21 cellular contexts compared by ENCODE assay signal in genomic region chr7:95847061-95847460, GRCh38.
A peak's percentile ranks its signal among the peaks of the same experiment; 100 is the strongest.
DNase-seq lines count a peak whose midpoint lies in the region; ATAC-seq, FAIRE-seq and TF ChIP-seq lines count a peak whose summit lies in the region.
"Had no signal": no experiment of that assay in that cellular context is flagged by ENCODE, and none has a peak within 500 bp of the region (broad histone marks: within the 10 kb centered on the region; RNA-seq: fewer than 3 reads in every experiment).

No MANE protein-coding gene starts in this region.

- H3K23ac ChIP-seq in mesenchymal stem cell (ENCODE audit: low read length in 2 of 2) = no peak overlapping the region

- no TSS peak for BruUV-seq in Caco-2 (replicated peaks; lab: Mats Ljungman, UMichigan)

- H3K79me1 ChIP-seq in mesenchymal stem cell (replicated peaks; ENCODE audit: low read length, poor library complexity, severe bottlenecking) = no peaks in the 10 kb centered on the region

- H3K27ac Mint-ChIP-seq in Caco-2 (ENCODE audit: unreplicated experiment) (peak overlapping the region; percentile 48), chondrocyte (ENCODE audit: unreplicated experiment) (peak overlapping the region; percentile 46), nephron progenitor cell (peak overlapping the region; percentile 17)
- H3K27ac Mint-ChIP-seq: CD4-positive, alpha-beta memory T cell; H9; HFFc6 had no signal

- H3K4me1 Mint-ChIP-seq in Caco-2 (ENCODE audit: low read depth, unreplicated experiment) (peaks cover 22% of the 10 kb centered on the region), chondrocyte (ENCODE audit: low read depth) (peaks cover 47% of the 10 kb centered on the region), nephron progenitor cell (peaks cover 29% of the 10 kb centered on the region)
- H3K4me1 Mint-ChIP-seq: CD4-positive, alpha-beta memory T cell had no signal

- no peak overlapping the region for H2BK5ac ChIP-seq in mesenchymal stem cell (ENCODE audit: low read depth, low read length, poor library complexity, severe bottlenecking)

- no peaks in the 10 kb centered on the region for H3K27me3 ChIP-seq in Caco-2 (replicated peaks; ENCODE audit: control insufficient read depth, insufficient read depth, low read length)
- no peaks in the 10 kb centered on the region for H3K27me3 ChIP-seq in mesenchymal stem cell (ENCODE audit: control insufficient read depth in 1 of 2, insufficient read depth in 1 of 2, low read length in 2 of 2)
- no peaks in the 10 kb centered on the region for H3K27me3 ChIP-seq in H7 (ENCODE audit: control insufficient read depth, insufficient read depth, low read length)

- H3K4me1 ChIP-seq in Caco-2 = peaks cover 24% of the 10 kb centered on the region
- H3K4me1 ChIP-seq in mesenchymal stem cell (ENCODE audit: control insufficient read depth, insufficient read depth, low read depth, low read length) = no peaks in the 10 kb centered on the region

- 21% methylated on average over 4 of the region's 4 CpGs for WGBS in mesenchymal stem cell

- H3K4me3 Mint-ChIP-seq in Caco-2 (ENCODE audit: unreplicated experiment) = peak overlapping the region; percentile 5
- no peak overlapping the region for H3K4me3 Mint-ChIP-seq in chondrocyte (ENCODE audit: unreplicated experiment)
- no peak overlapping the region for H3K4me3 Mint-ChIP-seq in nephron progenitor cell
- H3K4me3 Mint-ChIP-seq: CD4-positive, alpha-beta memory T cell; H9; HFFc6 had no signal

- no peak overlapping the region for H2BK120ac ChIP-seq in mesenchymal stem cell (ENCODE audit: low read depth, low read length)

- no peak overlapping the region for H3K14ac ChIP-seq in mesenchymal stem cell (ENCODE audit: low read length in 2 of 2)

- no peak for FAIRE-seq in frontal cortex (lab: Jason Lieb, UNC)
- FAIRE-seq: GM12878, GM19239, H1 had no signal

- H3K27me3 Mint-ChIP-seq in Caco-2 (ENCODE audit: insufficient read depth, unreplicated experiment) = no peaks in the 10 kb centered on the region
- H3K27me3 Mint-ChIP-seq in chondrocyte (ENCODE audit: low read depth) = no peaks in the 10 kb centered on the region
- H3K27me3 Mint-ChIP-seq in nephron progenitor cell (ENCODE audit: low read depth, poor library complexity) = peaks cover 3% of the 10 kb centered on the region
- H3K27me3 Mint-ChIP-seq: CD4-positive, alpha-beta memory T cell had no signal

- H3K4me3 ChIP-seq in Caco-2 (ENCODE audit: low read depth, low read length) (no peak overlapping the region), mesenchymal stem cell (ENCODE audit: insufficient read depth in 1 of 2, low read depth in 1 of 2, low read length in 2 of 2) (no peak overlapping the region), H7 (ENCODE audit: insufficient read depth, low read depth, low read length) (no peak overlapping the region)
- H3K4me3 ChIP-seq: GM12878, GM23248 had no signal

- intact Hi-C loops in Caco-2 (cut with micrococcal nuclease; ENCODE audit: unreplicated experiment) = no loop called here

- H3K4ac ChIP-seq in mesenchymal stem cell (ENCODE audit: low read depth in 1 of 2, low read length in 2 of 2) = no peak overlapping the region

- H3K9me3 Mint-ChIP-seq in Caco-2 (ENCODE audit: unreplicated experiment) (no peaks in the 10 kb centered on the region), chondrocyte (ENCODE audit: low read depth) (peaks cover 3% of the 10 kb centered on the region), nephron progenitor cell (no peaks in the 10 kb centered on the region)
- H3K9me3 Mint-ChIP-seq: H9 had no signal

- POLR2A ChIA-PET in Caco-2 (lab: Charles Lee) = no interaction called here

- ATAC-seq in HG02884 (IDR thresholded peaks at IDR 0.05; ENCODE audit: unreplicated experiment) = no peak
- ATAC-seq in HG03354 (IDR thresholded peaks at IDR 0.05; ENCODE audit: poor library complexity, severe bottlenecking, unreplicated experiment) = no peak
- ATAC-seq: GM12878 had no signal

- H3K27ac ChIP-seq in mesenchymal stem cell (ENCODE audit: low read length, poor library complexity, severe bottlenecking) = no peak overlapping the region
- H3K27ac ChIP-seq: GM23248 had no signal

- no peak overlapping the region for H4K91ac ChIP-seq in mesenchymal stem cell (ENCODE audit: low read length)

- H3K9me3 ChIP-seq in Caco-2 = no peaks in the 10 kb centered on the region
- no peaks in the 10 kb centered on the region for H3K9me3 ChIP-seq in mesenchymal stem cell (ENCODE audit: control insufficient read depth, low read length)

- H3K4me2 ChIP-seq in mesenchymal stem cell (ENCODE audit: low read length, poor library complexity, severe bottlenecking) = no peak overlapping the region

- CTCF ChIA-PET in Caco-2 (lab: Charles Lee) = interaction anchor here (0.6 kb wide), 1 partner anchor 130 kb away, joined by 3 read pairs; no protein-coding TSS in a partner anchor

- no peak overlapping the region for H3K9ac ChIP-seq in mesenchymal stem cell (ENCODE audit: low read length)
- H3K9ac ChIP-seq: GM23248 had no signal

- no peaks in the 10 kb centered on the region for H3K36me3 ChIP-seq in Caco-2 (ENCODE audit: control insufficient read depth, insufficient read depth, low read length)
- no peaks in the 10 kb centered on the region for H3K36me3 ChIP-seq in mesenchymal stem cell (ENCODE audit: control insufficient read depth in 1 of 2, insufficient read depth in 2 of 2, low read depth in 1 of 2, low read length in 2 of 2)
- H3K36me3 ChIP-seq in H7 (replicated peaks; ENCODE audit: control insufficient read depth, insufficient read depth, low read length) = no peaks in the 10 kb centered on the region

- H2BK12ac ChIP-seq in mesenchymal stem cell (ENCODE audit: low read length in 2 of 2) = no peak overlapping the region

- no peaks in the 10 kb centered on the region for H3K36me3 Mint-ChIP-seq in Caco-2 (ENCODE audit: insufficient read depth, unreplicated experiment)
- H3K36me3 Mint-ChIP-seq in chondrocyte (ENCODE audit: low read depth) = peaks cover 2% of the 10 kb centered on the region
- no peaks in the 10 kb centered on the region for H3K36me3 Mint-ChIP-seq in nephron progenitor cell (ENCODE audit: low read depth)
- H3K36me3 Mint-ChIP-seq: CD4-positive, alpha-beta memory T cell had no signal

- H4K8ac ChIP-seq in mesenchymal stem cell (ENCODE audit: low read length) = no peak overlapping the region

- H3K18ac ChIP-seq in mesenchymal stem cell (ENCODE audit: low read depth in 1 of 2, low read length in 2 of 2) = no peak overlapping the region

- DNase-seq in Caco-2 (no peak), chondrocyte (ENCODE audit: low spot score) (no peak), mesenchymal stem cell (no peak), nephron progenitor cell (no peak), H7 (no peak), frontal cortex (ENCODE audit: low spot score in 2 of 2) (no peak)
- DNase-seq: AML-193; C1 segment of cervical spinal cord; CD4-positive, alpha-beta memory T cell; COR-L47; DMS153; DND-41; GDM1; GM23248; H9; HFFc6 had no signal

- peak overlapping the region; percentile 14 for H2AFZ ChIP-seq in mesenchymal stem cell (ENCODE audit: low read depth, low read length)
- H2AFZ ChIP-seq: GM23248 had no signal

- no peak overlapping the region for H2AK5ac ChIP-seq in mesenchymal stem cell (ENCODE audit: low read length, severe bottlenecking)

- TF ChIP-seq CTCF in Caco-2 (IDR thresholded peaks at IDR 0.05; ENCODE audit: insufficient read depth in 1 of 2, low read depth in 1 of 2, low read length in 1 of 2, severe bottlenecking in 1 of 2, unreplicated experiment in 1 of 2) (no peak), chondrocyte (IDR thresholded peaks at IDR 0.05) (no peak), nephron progenitor cell (IDR thresholded peaks at IDR 0.05) (no peak)

- no peak overlapping the region for H2BK15ac ChIP-seq in mesenchymal stem cell (ENCODE audit: low read depth, poor library complexity, severe bottlenecking)
